Comparison of ENCODE assay signal across 11 cellular contexts in genomic region chr13:39510296-39510695, GRCh38.
DNase-seq lines count a peak whose midpoint lies in the region; ATAC-seq and TF ChIP-seq lines count a peak whose summit lies in the region.
"Had no signal": no experiment of that assay in that cellular context is flagged by ENCODE, and none has a peak within 500 bp of the region (broad histone marks: within the 10 kb centered on the region; RNA-seq: fewer than 3 reads in every experiment).

No MANE protein-coding gene starts in this region.

- H3K36me3 Mint-ChIP-seq in WTC11: peaks cover 4% of the 10 kb centered on the region

- H3K27ac ChIP-seq in KMS-11: no peak overlapping the region

- no peak for TF ChIP-seq CTCF in KMS-11 (conservative IDR thresholded peaks at IDR 0.05; ENCODE audit: low read depth, low read length)
- no peak for TF ChIP-seq CTCF in WTC11 (IDR thresholded peaks at IDR 0.05)

- H3K4me3 Mint-ChIP-seq in WTC11: no peak overlapping the region

- H3K4me1 Mint-ChIP-seq in WTC11: peaks cover 36% of the 10 kb centered on the region

- no peaks in the 10 kb centered on the region for H3K27me3 ChIP-seq in KMS-11 (ENCODE audit: insufficient read depth, low read depth)

- DNase-seq in WTC11 (ENCODE audit: low spot score): no peak
- no peak for DNase-seq in cortex of kidney (lab: John Stamatoyannopoulos, UW)
- DNase-seq in GM19240 (ENCODE audit: insufficient read length, low spot score): no peak
- no peak for DNase-seq in cerebellar cortex (ENCODE audit: low spot score)
- DNase-seq: activated T-cell treated with anti-CD3 and anti-CD28 coated beads for 4 hours, NCI-H446 treated with DMSO at 0.1 percent for 48 hours had no signal

- no peak overlapping the region for H3K9ac ChIP-seq in KMS-11

- POLR2A ChIA-PET in WTC11 (lab: Charles Lee): no interaction called here

- peak; percentile 86 for ATAC-seq in GM18867 (IDR thresholded peaks at IDR 0.05; ENCODE audit: unreplicated experiment)
- peak; percentile 62 for ATAC-seq in GM21576 (IDR thresholded peaks at IDR 0.05; ENCODE audit: unreplicated experiment)
- ATAC-seq in WTC11: peak; percentile 68
- ATAC-seq in GM19328 (IDR thresholded peaks at IDR 0.05; ENCODE audit: unreplicated experiment): no peak

- H3K27me3 Mint-ChIP-seq in WTC11 (ENCODE audit: low read depth): peaks cover 2% of the 10 kb centered on the region

- H2AFZ ChIP-seq in KMS-11 (ENCODE audit: low read depth): no peak overlapping the region

- peak overlapping the region; percentile 31; the same call in 1 of the 2 replicates for H3K4me2 ChIP-seq in KMS-11

- no peaks in the 10 kb centered on the region for H4K20me1 ChIP-seq in KMS-11 (ENCODE audit: insufficient read depth)

- H3K79me2 ChIP-seq in KMS-11 (ENCODE audit: insufficient read depth, low read depth): no peaks in the 10 kb centered on the region

- H3K36me3 ChIP-seq in KMS-11 (ENCODE audit: insufficient read depth): no peaks in the 10 kb centered on the region

- peaks cover 16% of the 10 kb centered on the region for H3K4me1 ChIP-seq in KMS-11 (ENCODE audit: low read depth, poor library complexity, severe bottlenecking)

- peaks cover 9% of the 10 kb centered on the region for H3K9me3 Mint-ChIP-seq in WTC11

- H3K4me3 ChIP-seq in KMS-11 (IDR thresholded peaks at IDR 0.05; ENCODE audit: insufficient read depth, low read depth, low read length): no peak overlapping the region

- CTCF ChIA-PET in WTC11 (lab: Charles Lee): interaction anchor here (1.1 kb wide), 1 partner anchor 106 kb away, joined by 4 read pairs; no protein-coding TSS in a partner anchor

- no peak overlapping the region for H3K27ac Mint-ChIP-seq in WTC11
- H3K27ac Mint-ChIP-seq: progenitor cell of endocrine pancreas had no signal

TF ChIP-seq in WTC11, 78 proteins besides CTCF, POLR2A, EP300 and RAD21:
- TF ChIP-seq TEAD4 (CRISPR knock-in tag; IDR thresholded peaks at IDR 0.05): no peak
- no peak for TF ChIP-seq SMAD4 (CRISPR knock-in tag; IDR thresholded peaks at IDR 0.05)
- TF ChIP-seq, protein P1, sequence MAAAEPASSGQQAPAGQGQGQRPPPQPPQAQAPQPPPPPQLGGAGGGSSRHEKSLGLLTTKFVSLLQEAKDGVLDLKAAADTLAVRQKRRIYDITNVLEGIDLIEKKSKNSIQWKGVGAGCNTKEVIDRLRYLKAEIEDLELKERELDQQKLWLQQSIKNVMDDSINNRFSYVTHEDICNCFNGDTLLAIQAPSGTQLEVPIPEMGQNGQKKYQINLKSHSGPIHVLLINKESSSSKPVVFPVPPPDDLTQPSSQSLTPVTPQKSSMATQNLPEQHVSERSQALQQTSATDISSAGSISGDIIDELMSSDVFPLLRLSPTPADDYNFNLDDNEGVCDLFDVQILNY (CRISPR knock-in tag; IDR thresholded peaks at IDR 0.05): no peak
- no peak for TF ChIP-seq ZNF138 (CRISPR knock-in tag; conservative IDR thresholded peaks at IDR 0.05)
- TF ChIP-seq ZNF423 (CRISPR knock-in tag; IDR thresholded peaks at IDR 0.05): no peak
- TF ChIP-seq OVOL2 (CRISPR knock-in tag; IDR thresholded peaks at IDR 0.05; ENCODE audit: borderline replicate concordance): no peak
- no peak for TF ChIP-seq ZSCAN18 (CRISPR knock-in tag; IDR thresholded peaks at IDR 0.05)
- TF ChIP-seq ERG (CRISPR knock-in tag; IDR thresholded peaks at IDR 0.05): no peak
- TF ChIP-seq ZNF281 (CRISPR knock-in tag; IDR thresholded peaks at IDR 0.05): no peak
- no peak for TF ChIP-seq NR2C2 (CRISPR knock-in tag; IDR thresholded peaks at IDR 0.05)
- TF ChIP-seq ZNF263 (CRISPR knock-in tag; IDR thresholded peaks at IDR 0.05; ENCODE audit: low read depth): no peak
TF ChIP-seq in WTC11: peak in this region for 0.
